9 cellular contexts compared by ENCODE assay signal in genomic region chr2:85309699-85310321, GRCh38. TPM values are rescaled to one million over a fixed set of nuclear protein-coding genes. Genes with fewer than 3 reads are reported as not detected.
DNase-seq lines count a peak whose midpoint lies in the region; ATAC-seq, FAIRE-seq and TF ChIP-seq lines count a peak whose summit lies in the region.
"Had no signal": no experiment of that assay in that cellular context is flagged by ENCODE, and none has a peak within 500 bp of the region (broad histone marks: within the 10 kb centered on the region; RNA-seq: fewer than 3 reads in every experiment).

No MANE protein-coding gene starts in this region.

- no peak overlapping the region for H3K4me3 ChIP-seq in HCT116 (replicated peaks in 1 of 2; ENCODE audit: low read depth in 1 of 2, low read length in 2 of 2)
- H3K4me3 ChIP-seq in Panc1 (ENCODE audit: low read depth in 2 of 2, low read length in 2 of 2): no peak overlapping the region
- H3K4me3 ChIP-seq in endothelial cell of umbilical vein (replicated peaks in 1 of 3; ENCODE audit: insufficient read depth in 1 of 3, low read depth in 1 of 3, low read length in 3 of 3): no peak overlapping the region
- H3K4me3 ChIP-seq: SK-N-MC had no signal

- in situ Hi-C loops in Panc1 (cut with HindIII; ENCODE audit: low pct_unique_long_range_greater_than_20kb, low sequenced_read_pairs): no loop called here

- ATAC-seq in HCT116 (no peak), Panc1 (no peak)
- peak; percentile 41 to 42 for ATAC-seq in stimulated activated naive B cell treated with anti-CD40 and anti-IgM and Interleukin-4, amounts not matched to agents 10 μg/mL and 1 μg/mL and 100 μg/mL, for 72 hours (replicated peaks)

- POLR2A ChIA-PET in HCT116 (lab: Charles Lee): interaction anchor here (0.7 kb wide), 1 partner anchor 402 kb away, joined by 3 read pairs; no protein-coding TSS in a partner anchor
- POLR2A ChIA-PET in Panc1 (lab: Charles Lee): interaction anchor here (0.6 kb wide), 1 partner anchor 12 kb away, joined by 8 read pairs; no protein-coding TSS in a partner anchor
- POLR2A ChIA-PET in endothelial cell of umbilical vein (lab: Charles Lee): interaction anchor here (1.1 kb wide), 1 partner anchor 45 kb away, joined by 3 read pairs; the partner anchor contains the start of genes ELMOD3 and RETSAT

- H3K36me3 ChIP-seq in HCT116 (ENCODE audit: control insufficient read depth in 1 of 2, insufficient read depth in 2 of 2, low read length in 2 of 2) (no peaks in the 10 kb centered on the region), Panc1 (ENCODE audit: control insufficient read depth, insufficient read depth, low read length) (no peaks in the 10 kb centered on the region; the same call in 1 of the 2 replicates), endothelial cell of umbilical vein (ENCODE audit: control insufficient read depth in 2 of 2, extremely low read depth in 1 of 2, insufficient read depth in 2 of 2, low read length in 2 of 2) (peaks cover 3 to 12% of the 10 kb centered on the region in 2 experiments)

- H3K9ac ChIP-seq in HCT116 (ENCODE audit: low read length) (no peak overlapping the region), endothelial cell of umbilical vein (replicated peaks; ENCODE audit: extremely low read depth, insufficient read depth, low read length) (no peak overlapping the region)

- H3K27me3 ChIP-seq in HCT116 (ENCODE audit: insufficient read depth, low read length) (no peaks in the 10 kb centered on the region), Panc1 (ENCODE audit: control insufficient read depth, insufficient read depth, low read length) (no peaks in the 10 kb centered on the region), endothelial cell of umbilical vein (ENCODE audit: control insufficient read depth in 2 of 2, insufficient read depth in 2 of 2, low read length in 2 of 2) (no peaks in the 10 kb centered on the region)

- BruUV-seq in HCT116 (replicated peaks; lab: Mats Ljungman, UMichigan) (TSS peak; percentile 71), Panc1 (replicated peaks; lab: Mats Ljungman, UMichigan) (TSS peak; percentile 97), endothelial cell of umbilical vein (replicated peaks; lab: Mats Ljungman, UMichigan) (TSS peak; percentile 76)

- H3K79me2 ChIP-seq in HCT116 (ENCODE audit: insufficient read depth, low read length): no peaks in the 10 kb centered on the region
- no peaks in the 10 kb centered on the region for H3K79me2 ChIP-seq in endothelial cell of umbilical vein (ENCODE audit: control insufficient read depth, insufficient read depth, low read length)

- H3K36me3 Mint-ChIP-seq in stimulated activated naive B cell treated with anti-CD40 and anti-IgM and Interleukin-4, amounts not matched to agents 10 μg/mL and 1 μg/mL and 100 μg/mL, for 72 hours: peaks cover 13% of the 10 kb centered on the region in 2 donors

- H3K4me2 ChIP-seq in HCT116 (ENCODE audit: low read length) (no peak overlapping the region), endothelial cell of umbilical vein (ENCODE audit: insufficient read depth, low read length) (no peak overlapping the region)

- no peak for TF ChIP-seq RAD21 in HCT116 (IDR thresholded peaks at IDR 0.05; ENCODE audit: low read depth)

- H3K9me2 ChIP-seq in HCT116 (ENCODE audit: insufficient read depth): no peaks in the 10 kb centered on the region

- peak overlapping the region; percentile 72 for H3K27ac Mint-ChIP-seq in stimulated activated naive B cell treated with anti-CD40 and anti-IgM and Interleukin-4, amounts not matched to agents 10 μg/mL and 1 μg/mL and 100 μg/mL, for 72 hours

- H3K4me3 Mint-ChIP-seq in stimulated activated naive B cell treated with anti-CD40 and anti-IgM and Interleukin-4, amounts not matched to agents 10 μg/mL and 1 μg/mL and 100 μg/mL, for 72 hours: peak overlapping the region; percentile 67 to 73

- FAIRE-seq in endothelial cell of umbilical vein (lab: Jason Lieb, UNC): no peak
- FAIRE-seq: GM18507 had no signal

- dilution Hi-C loops in endothelial cell of umbilical vein (cut with MboI; ENCODE audit: extremely low pct_ligation_motif_present, low sequenced_read_pairs): no loop called here

- CTCF ChIA-PET in HCT116 (lab: Charles Lee) (no interaction called here), Panc1 (lab: Charles Lee) (no interaction called here), endothelial cell of umbilical vein (lab: Charles Lee) (interaction anchor here (1.0 to 1.9 kb wide), 5 partner anchors 9 to 243 kb away, joined by 3 to 26 read pairs (median 5); partner anchors contain the start of gene TGOLN2)

- TF ChIP-seq CTCF in HCT116 (IDR thresholded peaks at IDR 0.05 in 2 of 3, conservative IDR thresholded peaks at IDR 0.05 in 1 of 3; ENCODE audit: borderline replicate concordance in 1 of 3, insufficient read depth in 1 of 3, low read depth in 2 of 3, low read length in 2 of 3): no peak
- TF ChIP-seq CTCF in Panc1 (IDR thresholded peaks at IDR 0.05): no peak
- TF ChIP-seq CTCF in endothelial cell of umbilical vein (IDR thresholded peaks at IDR 0.05; ENCODE audit: extremely low read depth in 1 of 2, insufficient read depth in 1 of 2, low read depth in 1 of 2, low read length in 2 of 2): no peak

- RAD21 ChIA-PET in HCT116 (lab: Charles Lee; ENCODE audit: low non-redundant PET in 1 of 2, low total read pairs in 2 of 2, uncharacterized antibody in 2 of 2, unreplicated experiment in 2 of 2): no interaction called here

- no peaks in the 10 kb centered on the region for H3K9me1 ChIP-seq in endothelial cell of umbilical vein (replicated peaks; ENCODE audit: control insufficient read depth, extremely low read depth, insufficient read depth, low read length)

- intact Hi-C loops in HCT116 (cut with micrococcal nuclease) (no loop called here), Panc1 (cut with micrococcal nuclease; ENCODE audit: unreplicated experiment) (no loop called here), endothelial cell of umbilical vein (cut with micrococcal nuclease) (no loop called here)

- H3K4me1 ChIP-seq in HCT116 (ENCODE audit: control insufficient read depth in 1 of 2, insufficient read depth in 2 of 2, low read length in 2 of 2): no peaks in the 10 kb centered on the region
- no peaks in the 10 kb centered on the region for H3K4me1 ChIP-seq in Panc1 (ENCODE audit: control insufficient read depth, insufficient read depth, low read length)
- H3K4me1 ChIP-seq in endothelial cell of umbilical vein (ENCODE audit: control insufficient read depth, extremely low read depth, insufficient read depth, low read length): peaks cover 9% of the 10 kb centered on the region

- H2AFZ ChIP-seq in HCT116 (ENCODE audit: low read depth, low read length, poor library complexity, severe bottlenecking) (no peak overlapping the region), endothelial cell of umbilical vein (ENCODE audit: low read depth, low read length) (no peak overlapping the region)

- TF ChIP-seq POLR2A in HCT116 (IDR thresholded peaks at IDR 0.05; ENCODE audit: borderline replicate concordance, extremely low read depth, insufficient read depth, insufficient read length) (no peak), endothelial cell of umbilical vein (IDR thresholded peaks at IDR 0.05; ENCODE audit: low read depth, low read length) (no peak)

- no peak for DNase-seq in HCT116 (ENCODE audit: low read depth, low spot score)
- no peak for DNase-seq in Panc1 (ENCODE audit: low read depth, low spot score)
- no peak for DNase-seq in endothelial cell of umbilical vein (ENCODE audit: low read depth, low spot score)
- no peak for DNase-seq in stimulated activated naive B cell treated with anti-CD40 and anti-IgM and Interleukin-4, amounts not matched to agents 10 μg/mL and 1 μg/mL and 100 μg/mL, for 72 hours
- no peak for DNase-seq in DMS79 (lab: John Stamatoyannopoulos, UW)
- no peak for DNase-seq in D341Med (ENCODE audit: low spot score)
- no peak for DNase-seq in stimulated activated CD4-positive, alpha-beta T cell treated with anti-CD3 and anti-CD28 coated beads, Interleukin-15, amount 100 ng/mL, for 24 hours

- H3K9me3 Mint-ChIP-seq in stimulated activated naive B cell treated with anti-CD40 and anti-IgM and Interleukin-4, amounts not matched to agents 10 μg/mL and 1 μg/mL and 100 μg/mL, for 72 hours: no peaks in the 10 kb centered on the region

- H4K20me1 ChIP-seq in HCT116 (ENCODE audit: insufficient read depth) (no peaks in the 10 kb centered on the region), endothelial cell of umbilical vein (replicated peaks; ENCODE audit: control insufficient read depth, extremely low read depth, insufficient read depth, low read length) (no peaks in the 10 kb centered on the region)

- peaks cover 5% of the 10 kb centered on the region in 2 donors for H3K27me3 Mint-ChIP-seq in stimulated activated naive B cell treated with anti-CD40 and anti-IgM and Interleukin-4, amounts not matched to agents 10 μg/mL and 1 μg/mL and 100 μg/mL, for 72 hours

- peaks cover 29 to 33% of the 10 kb centered on the region in 2 donors for H3K4me1 Mint-ChIP-seq in stimulated activated naive B cell treated with anti-CD40 and anti-IgM and Interleukin-4, amounts not matched to agents 10 μg/mL and 1 μg/mL and 100 μg/mL, for 72 hours

- H3K9me3 ChIP-seq in HCT116 (ENCODE audit: control insufficient read depth in 1 of 2, insufficient read depth in 1 of 2, low read depth in 1 of 2, low read length in 2 of 2): no peaks in the 10 kb centered on the region
- no peaks in the 10 kb centered on the region for H3K9me3 ChIP-seq in Panc1 (ENCODE audit: control insufficient read depth, insufficient read depth, low read depth, low read length)
- no peaks in the 10 kb centered on the region for H3K9me3 ChIP-seq in endothelial cell of umbilical vein (replicated peaks; ENCODE audit: control insufficient read depth, insufficient read depth, low read length)

- no peak overlapping the region for H3K27ac ChIP-seq in HCT116 (ENCODE audit: low read depth, low read length)
- H3K27ac ChIP-seq in Panc1 (ENCODE audit: low read length): no peak overlapping the region
- H3K27ac ChIP-seq in endothelial cell of umbilical vein (ENCODE audit: insufficient read depth, low read depth, low read length): no peak overlapping the region
- H3K27ac ChIP-seq: SK-N-MC had no signal

RNA-seq across cellular contexts. Expression of gene TGOLN2, which starts 18.0 kb away (rescaled TPM):
- 43.2 TPM for total RNA-seq in HCT116 (2021; ENCODE audit: unreplicated experiment)
- 19.8 and 24.8 TPM in 2 replicates for polyA plus RNA-seq in HCT116 (2012)
- total RNA-seq in Panc1 (2021; ENCODE audit: unreplicated experiment): 178 TPM
- polyA plus RNA-seq in Panc1 (2012; ENCODE audit: insufficient read length): 128 TPM
- total RNA-seq in endothelial cell of umbilical vein: 119 and 140 TPM in 2 replicates
- polyA plus RNA-seq in endothelial cell of umbilical vein: 98.2 and 112 TPM in 2 replicates
- polyA plus RNA-seq in endothelial cell of umbilical vein (2011; cell fraction: cytosol; rRNA removed): 86.8 and 91.6 TPM in 2 replicates
- 82.2 and 88.7 TPM in 2 replicates for polyA plus RNA-seq in endothelial cell of umbilical vein (2011; cell fraction: nucleus; rRNA removed)
- 89.2 and 114 TPM in 2 replicates for polyA plus RNA-seq in endothelial cell of umbilical vein (2012)
- 106 and 108 TPM in 2 replicates for polyA minus RNA-seq in endothelial cell of umbilical vein
- polyA minus RNA-seq in endothelial cell of umbilical vein (2011; cell fraction: cytosol; rRNA and poly(A)+ RNA removed): 22.9 TPM
- polyA minus RNA-seq in endothelial cell of umbilical vein (2011; cell fraction: nucleus; rRNA and poly(A)+ RNA removed): 46.7 and 55.1 TPM in 2 replicates

RNA-seq across cellular contexts. Expression of gene RETSAT, which starts 44.5 kb away (rescaled TPM):
- total RNA-seq in HCT116 (2021; ENCODE audit: unreplicated experiment): 59.7 TPM
- polyA plus RNA-seq in HCT116 (2012): 58.9 and 62.2 TPM in 2 replicates
- total RNA-seq in Panc1 (2021; ENCODE audit: unreplicated experiment): 50.9 TPM
- 45.0 TPM for polyA plus RNA-seq in Panc1 (2012; ENCODE audit: insufficient read length)
- total RNA-seq in endothelial cell of umbilical vein: 49.9 and 59.1 TPM in 2 replicates
- polyA plus RNA-seq in endothelial cell of umbilical vein: 41.6 and 43.8 TPM in 2 replicates
- 34.0 and 34.2 TPM in 2 replicates for polyA plus RNA-seq in endothelial cell of umbilical vein (2011; cell fraction: cytosol; rRNA removed)
- 68.0 and 72.2 TPM in 2 replicates for polyA plus RNA-seq in endothelial cell of umbilical vein (2011; cell fraction: nucleus; rRNA removed)
- 48.5 and 49.9 TPM in 2 replicates for polyA plus RNA-seq in endothelial cell of umbilical vein (2012)
- 67.8 and 69.2 TPM in 2 replicates for polyA minus RNA-seq in endothelial cell of umbilical vein
- polyA minus RNA-seq in endothelial cell of umbilical vein (2011; cell fraction: cytosol; rRNA and poly(A)+ RNA removed): 46.1 TPM
- 23.1 and 23.3 TPM in 2 replicates for polyA minus RNA-seq in endothelial cell of umbilical vein (2011; cell fraction: nucleus; rRNA and poly(A)+ RNA removed)

RNA-seq across cellular contexts. Expression of gene ELMOD3, which starts 44.8 kb away (rescaled TPM):
- total RNA-seq in HCT116 (2021; ENCODE audit: unreplicated experiment): 9.2 TPM
- 9.2 and 9.7 TPM in 2 replicates for polyA plus RNA-seq in HCT116 (2012)
- total RNA-seq in Panc1 (2021; ENCODE audit: unreplicated experiment): 14.8 TPM
- 18.8 TPM for polyA plus RNA-seq in Panc1 (2012; ENCODE audit: insufficient read length)
- 12.3 and 18.5 TPM in 2 replicates for total RNA-seq in endothelial cell of umbilical vein
- 22.0 and 22.4 TPM in 2 replicates for polyA plus RNA-seq in endothelial cell of umbilical vein
- 15.9 and 17.7 TPM in 2 replicates for polyA plus RNA-seq in endothelial cell of umbilical vein (2011; cell fraction: cytosol; rRNA removed)
- 102 and 108 TPM in 2 replicates for polyA plus RNA-seq in endothelial cell of umbilical vein (2011; cell fraction: nucleus; rRNA removed)
- 13.4 and 14.7 TPM in 2 replicates for polyA plus RNA-seq in endothelial cell of umbilical vein (2012)
- 21.5 and 23.2 TPM in 2 replicates for polyA minus RNA-seq in endothelial cell of umbilical vein
- polyA minus RNA-seq in endothelial cell of umbilical vein (2011; cell fraction: cytosol; rRNA and poly(A)+ RNA removed): 2.0 TPM
- 19.7 and 26.7 TPM in 2 replicates for polyA minus RNA-seq in endothelial cell of umbilical vein (2011; cell fraction: nucleus; rRNA and poly(A)+ RNA removed)

Comparison
In these comparisons a context has a peak if more than half of its experiments do, and no peak if none do; other contexts are left out.
1. ATAC-seq: peak in stimulated activated naive B cell treated with anti-CD40 and anti-IgM and Interleukin-4, amounts not matched to agents 10 μg/mL and 1 μg/mL and 100 μg/mL, for 72 hours (2 of 2); none in HCT116 (single experiment) and Panc1 (single experiment).